Comparison of ENCODE assay signal across 1 cellular context in the genomic region with DNA sequence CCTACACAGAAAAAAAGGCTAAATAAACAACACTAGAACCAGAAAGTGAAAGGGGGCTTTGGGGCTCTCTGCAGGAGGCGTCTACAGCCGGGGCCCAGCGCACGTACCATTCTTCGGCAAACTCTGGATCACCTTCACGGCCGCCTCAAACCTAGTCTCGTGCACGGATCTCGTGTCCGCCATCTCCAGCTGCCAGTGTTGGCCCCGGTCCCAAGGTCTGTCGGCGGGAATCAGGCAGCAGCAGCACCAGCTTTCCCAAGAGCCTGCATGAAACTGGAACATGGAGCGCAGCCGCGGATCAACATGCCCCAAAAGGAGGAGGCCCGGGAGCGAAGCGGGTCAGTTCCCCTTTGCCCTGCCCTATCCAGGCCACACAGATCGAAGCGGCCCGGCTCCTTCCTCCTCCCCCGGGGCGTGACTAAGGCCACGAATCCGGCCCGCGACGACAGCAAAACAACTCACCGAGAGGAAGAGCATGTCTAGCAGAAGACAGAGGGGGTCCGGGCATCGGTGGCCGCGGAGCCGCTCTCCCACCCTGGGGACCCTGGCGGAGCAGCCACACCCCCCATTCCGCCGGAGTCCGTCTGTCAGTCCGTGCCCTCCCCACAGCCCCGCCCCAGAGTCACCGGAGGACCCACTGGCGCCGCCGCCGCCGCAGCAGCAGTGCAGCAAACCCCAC.
TF ChIP-seq lines count a peak whose summit lies in the region.

ACBD5 (minus strand) TSS at position 586 of the 679 bp plus-strand sequence; CDS start at position 477, 109 bp downstream.

TF ChIP-seq in HepG2, 621 proteins besides CTCF, POLR2A, EP300 and RAD21 (continued from another document and continues in another):
- TF ChIP-seq ZNF83 (CRISPR knock-in tag; IDR thresholded peaks at IDR 0.05; ENCODE audit: borderline replicate concordance), result no peak
- peak; percentile 49; the same call in 1 of the 2 replicates for TF ChIP-seq GATAD1 (CRISPR knock-in tag; IDR thresholded peaks at IDR 0.05)
- TF ChIP-seq SNRNP70 (IDR thresholded peaks at IDR 0.05; ENCODE audit: low read depth, low read length), result no peak
- no peak for TF ChIP-seq GATAD2A (CRISPR knock-in tag; IDR thresholded peaks at IDR 0.05)
- no peak for TF ChIP-seq ZNF281 (CRISPR knock-in tag; IDR thresholded peaks at IDR 0.05; ENCODE audit: borderline replicate concordance)
- TF ChIP-seq, protein P1, sequence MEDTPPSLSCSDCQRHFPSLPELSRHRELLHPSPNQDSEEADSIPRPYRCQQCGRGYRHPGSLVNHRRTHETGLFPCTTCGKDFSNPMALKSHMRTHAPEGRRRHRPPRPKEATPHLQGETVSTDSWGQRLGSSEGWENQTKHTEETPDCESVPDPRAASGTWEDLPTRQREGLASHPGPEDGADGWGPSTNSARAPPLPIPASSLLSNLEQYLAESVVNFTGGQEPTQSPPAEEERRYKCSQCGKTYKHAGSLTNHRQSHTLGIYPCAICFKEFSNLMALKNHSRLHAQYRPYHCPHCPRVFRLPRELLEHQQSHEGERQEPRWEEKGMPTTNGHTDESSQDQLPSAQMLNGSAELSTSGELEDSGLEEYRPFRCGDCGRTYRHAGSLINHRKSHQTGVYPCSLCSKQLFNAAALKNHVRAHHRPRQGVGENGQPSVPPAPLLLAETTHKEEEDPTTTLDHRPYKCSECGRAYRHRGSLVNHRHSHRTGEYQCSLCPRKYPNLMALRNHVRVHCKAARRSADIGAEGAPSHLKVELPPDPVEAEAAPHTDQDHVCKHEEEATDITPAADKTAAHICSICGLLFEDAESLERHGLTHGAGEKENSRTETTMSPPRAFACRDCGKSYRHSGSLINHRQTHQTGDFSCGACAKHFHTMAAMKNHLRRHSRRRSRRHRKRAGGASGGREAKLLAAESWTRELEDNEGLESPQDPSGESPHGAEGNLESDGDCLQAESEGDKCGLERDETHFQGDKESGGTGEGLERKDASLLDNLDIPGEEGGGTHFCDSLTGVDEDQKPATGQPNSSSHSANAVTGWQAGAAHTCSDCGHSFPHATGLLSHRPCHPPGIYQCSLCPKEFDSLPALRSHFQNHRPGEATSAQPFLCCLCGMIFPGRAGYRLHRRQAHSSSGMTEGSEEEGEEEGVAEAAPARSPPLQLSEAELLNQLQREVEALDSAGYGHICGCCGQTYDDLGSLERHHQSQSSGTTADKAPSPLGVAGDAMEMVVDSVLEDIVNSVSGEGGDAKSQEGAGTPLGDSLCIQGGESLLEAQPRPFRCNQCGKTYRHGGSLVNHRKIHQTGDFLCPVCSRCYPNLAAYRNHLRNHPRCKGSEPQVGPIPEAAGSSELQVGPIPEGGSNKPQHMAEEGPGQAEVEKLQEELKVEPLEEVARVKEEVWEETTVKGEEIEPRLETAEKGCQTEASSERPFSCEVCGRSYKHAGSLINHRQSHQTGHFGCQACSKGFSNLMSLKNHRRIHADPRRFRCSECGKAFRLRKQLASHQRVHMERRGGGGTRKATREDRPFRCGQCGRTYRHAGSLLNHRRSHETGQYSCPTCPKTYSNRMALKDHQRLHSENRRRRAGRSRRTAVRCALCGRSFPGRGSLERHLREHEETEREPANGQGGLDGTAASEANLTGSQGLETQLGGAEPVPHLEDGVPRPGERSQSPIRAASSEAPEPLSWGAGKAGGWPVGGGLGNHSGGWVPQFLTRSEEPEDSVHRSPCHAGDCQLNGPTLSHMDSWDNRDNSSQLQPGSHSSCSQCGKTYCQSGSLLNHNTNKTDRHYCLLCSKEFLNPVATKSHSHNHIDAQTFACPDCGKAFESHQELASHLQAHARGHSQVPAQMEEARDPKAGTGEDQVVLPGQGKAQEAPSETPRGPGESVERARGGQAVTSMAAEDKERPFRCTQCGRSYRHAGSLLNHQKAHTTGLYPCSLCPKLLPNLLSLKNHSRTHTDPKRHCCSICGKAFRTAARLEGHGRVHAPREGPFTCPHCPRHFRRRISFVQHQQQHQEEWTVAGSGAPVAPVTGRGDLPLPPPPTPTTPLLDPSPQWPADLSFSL (CRISPR knock-in tag; IDR thresholded peaks at IDR 0.05), result peak; percentile 24; the same call in 1 of the 2 replicates
- no peak for TF ChIP-seq ZBTB46 (CRISPR knock-in tag; IDR thresholded peaks at IDR 0.05; ENCODE audit: borderline replicate concordance)
- TF ChIP-seq, protein P2, sequence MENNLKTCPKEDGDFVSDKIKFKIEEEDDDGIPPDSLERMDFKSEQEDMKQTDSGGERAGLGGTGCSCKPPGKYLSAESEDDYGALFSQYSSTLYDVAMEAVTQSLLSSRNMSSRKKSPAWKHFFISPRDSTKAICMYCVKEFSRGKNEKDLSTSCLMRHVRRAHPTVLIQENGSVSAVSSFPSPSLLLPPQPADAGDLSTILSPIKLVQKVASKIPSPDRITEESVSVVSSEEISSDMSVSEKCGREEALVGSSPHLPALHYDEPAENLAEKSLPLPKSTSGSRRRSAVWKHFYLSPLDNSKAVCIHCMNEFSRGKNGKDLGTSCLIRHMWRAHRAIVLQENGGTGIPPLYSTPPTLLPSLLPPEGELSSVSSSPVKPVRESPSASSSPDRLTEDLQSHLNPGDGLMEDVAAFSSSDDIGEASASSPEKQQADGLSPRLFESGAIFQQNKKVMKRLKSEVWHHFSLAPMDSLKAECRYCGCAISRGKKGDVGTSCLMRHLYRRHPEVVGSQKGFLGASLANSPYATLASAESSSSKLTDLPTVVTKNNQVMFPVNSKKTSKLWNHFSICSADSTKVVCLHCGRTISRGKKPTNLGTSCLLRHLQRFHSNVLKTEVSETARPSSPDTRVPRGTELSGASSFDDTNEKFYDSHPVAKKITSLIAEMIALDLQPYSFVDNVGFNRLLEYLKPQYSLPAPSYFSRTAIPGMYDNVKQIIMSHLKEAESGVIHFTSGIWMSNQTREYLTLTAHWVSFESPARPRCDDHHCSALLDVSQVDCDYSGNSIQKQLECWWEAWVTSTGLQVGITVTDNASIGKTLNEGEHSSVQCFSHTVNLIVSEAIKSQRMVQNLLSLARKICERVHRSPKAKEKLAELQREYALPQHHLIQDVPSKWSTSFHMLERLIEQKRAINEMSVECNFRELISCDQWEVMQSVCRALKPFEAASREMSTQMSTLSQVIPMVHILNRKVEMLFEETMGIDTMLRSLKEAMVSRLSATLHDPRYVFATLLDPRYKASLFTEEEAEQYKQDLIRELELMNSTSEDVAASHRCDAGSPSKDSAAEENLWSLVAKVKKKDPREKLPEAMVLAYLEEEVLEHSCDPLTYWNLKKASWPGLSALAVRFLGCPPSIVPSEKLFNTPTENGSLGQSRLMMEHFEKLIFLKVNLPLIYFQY (CRISPR knock-in tag; IDR thresholded peaks at IDR 0.05; ENCODE audit: borderline replicate concordance), result peak; percentile 59; the same call in 1 of the 2 replicates
- TF ChIP-seq, protein P3, sequence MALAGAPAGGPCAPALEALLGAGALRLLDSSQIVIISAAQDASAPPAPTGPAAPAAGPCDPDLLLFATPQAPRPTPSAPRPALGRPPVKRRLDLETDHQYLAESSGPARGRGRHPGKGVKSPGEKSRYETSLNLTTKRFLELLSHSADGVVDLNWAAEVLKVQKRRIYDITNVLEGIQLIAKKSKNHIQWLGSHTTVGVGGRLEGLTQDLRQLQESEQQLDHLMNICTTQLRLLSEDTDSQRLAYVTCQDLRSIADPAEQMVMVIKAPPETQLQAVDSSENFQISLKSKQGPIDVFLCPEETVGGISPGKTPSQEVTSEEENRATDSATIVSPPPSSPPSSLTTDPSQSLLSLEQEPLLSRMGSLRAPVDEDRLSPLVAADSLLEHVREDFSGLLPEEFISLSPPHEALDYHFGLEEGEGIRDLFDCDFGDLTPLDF (CRISPR knock-in tag; IDR thresholded peaks at IDR 0.05), result peak; percentile 62; the same call in 1 of the 2 replicates
- TF ChIP-seq ZNF597 (CRISPR knock-in tag; IDR thresholded peaks at IDR 0.05), result no peak
- 0 out of 2 replicates have a peak, but pooled peaks have one; percentile 30 for TF ChIP-seq ZNF136 (CRISPR knock-in tag; IDR thresholded peaks at IDR 0.05; ENCODE audit: low read depth)
- peak; percentile 73; the same call in 1 of the 2 replicates for TF ChIP-seq BRD4 (CRISPR knock-in tag; IDR thresholded peaks at IDR 0.05)
- TF ChIP-seq ZFP62 (CRISPR knock-in tag; IDR thresholded peaks at IDR 0.05), result no peak
- TF ChIP-seq AGO2 (optimal IDR thresholded peaks at IDR 0.05; ENCODE audit: low read depth, low read length), result no peak
- peak; percentile 88; the same call in 1 of the 2 replicates for TF ChIP-seq ZNF580 (CRISPR knock-in tag; IDR thresholded peaks at IDR 0.05; ENCODE audit: borderline replicate concordance, low read depth)
- no peak for TF ChIP-seq ZNF230 (CRISPR knock-in tag; IDR thresholded peaks at IDR 0.05)
- peak; percentile 81 for TF ChIP-seq ZFP36L1 (CRISPR knock-in tag; IDR thresholded peaks at IDR 0.05)
- peak; percentile 62; the same call in 1 of the 2 replicates for TF ChIP-seq ZNF777 (CRISPR knock-in tag; IDR thresholded peaks at IDR 0.05)
- no peak; the same call in 1 of the 2 replicates for TF ChIP-seq ZBTB8A (CRISPR knock-in tag; IDR thresholded peaks at IDR 0.05; ENCODE audit: borderline replicate concordance, low read depth)
- peak; percentile 61 for TF ChIP-seq HNRNPLL (IDR thresholded peaks at IDR 0.05; ENCODE audit: low read depth, low read length, poor library complexity, severe bottlenecking)
- TF ChIP-seq SKI (IDR thresholded peaks at IDR 0.05; ENCODE audit: partially characterized antibody), result peak; percentile 49
- TF ChIP-seq IKZF1 (IDR thresholded peaks at IDR 0.05), result no peak
- TF ChIP-seq CENPT (CRISPR knock-in tag; IDR thresholded peaks at IDR 0.05; ENCODE audit: low read depth), result no peak
- TF ChIP-seq, protein P4, sequence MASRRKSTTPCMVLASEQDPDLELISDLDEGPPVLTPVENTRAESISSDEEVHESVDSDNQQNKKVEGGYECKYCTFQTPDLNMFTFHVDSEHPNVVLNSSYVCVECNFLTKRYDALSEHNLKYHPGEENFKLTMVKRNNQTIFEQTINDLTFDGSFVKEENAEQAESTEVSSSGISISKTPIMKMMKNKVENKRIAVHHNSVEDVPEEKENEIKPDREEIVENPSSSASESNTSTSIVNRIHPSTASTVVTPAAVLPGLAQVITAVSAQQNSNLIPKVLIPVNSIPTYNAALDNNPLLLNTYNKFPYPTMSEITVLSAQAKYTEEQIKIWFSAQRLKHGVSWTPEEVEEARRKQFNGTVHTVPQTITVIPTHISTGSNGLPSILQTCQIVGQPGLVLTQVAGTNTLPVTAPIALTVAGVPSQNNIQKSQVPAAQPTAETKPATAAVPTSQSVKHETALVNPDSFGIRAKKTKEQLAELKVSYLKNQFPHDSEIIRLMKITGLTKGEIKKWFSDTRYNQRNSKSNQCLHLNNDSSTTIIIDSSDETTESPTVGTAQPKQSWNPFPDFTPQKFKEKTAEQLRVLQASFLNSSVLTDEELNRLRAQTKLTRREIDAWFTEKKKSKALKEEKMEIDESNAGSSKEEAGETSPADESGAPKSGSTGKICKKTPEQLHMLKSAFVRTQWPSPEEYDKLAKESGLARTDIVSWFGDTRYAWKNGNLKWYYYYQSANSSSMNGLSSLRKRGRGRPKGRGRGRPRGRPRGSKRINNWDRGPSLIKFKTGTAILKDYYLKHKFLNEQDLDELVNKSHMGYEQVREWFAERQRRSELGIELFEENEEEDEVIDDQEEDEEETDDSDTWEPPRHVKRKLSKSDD (CRISPR knock-in tag; IDR thresholded peaks at IDR 0.05; ENCODE audit: low read depth), result peak; percentile 51; the same call in 1 of the 2 replicates
- no peak for TF ChIP-seq ZNF660 (CRISPR knock-in tag; IDR thresholded peaks at IDR 0.05; ENCODE audit: borderline replicate concordance, low read depth)
- no peak for TF ChIP-seq ATM (IDR thresholded peaks at IDR 0.05; ENCODE audit: borderline replicate concordance)
- TF ChIP-seq ZNF431 (CRISPR knock-in tag; IDR thresholded peaks at IDR 0.05; ENCODE audit: borderline replicate concordance, low read depth), result no peak
- no peak for TF ChIP-seq ZNF3 (CRISPR knock-in tag; IDR thresholded peaks at IDR 0.05)
- no peak for TF ChIP-seq TBP (CRISPR knock-in tag; IDR thresholded peaks at IDR 0.05)
- TF ChIP-seq ZBTB7B (CRISPR knock-in tag; IDR thresholded peaks at IDR 0.05), result peak; percentile 75; the same call in 1 of the 2 replicates
- no peak for TF ChIP-seq JDP2 (CRISPR knock-in tag; IDR thresholded peaks at IDR 0.05; ENCODE audit: borderline replicate concordance)
